ENCODE assay signal across 14 cellular contexts in genomic region chr12:110301065-110301806, GRCh38. TPM values are rescaled to one million over a fixed set of nuclear protein-coding genes. Genes with fewer than 3 reads are reported as not detected.
DNase-seq lines count a peak whose midpoint lies in the region; ATAC-seq and TF ChIP-seq lines count a peak whose summit lies in the region.
"Had no signal": no experiment of that assay in that cellular context is flagged by ENCODE, and none has a peak within 500 bp of the region (broad histone marks: within the 10 kb centered on the region; RNA-seq: fewer than 3 reads in every experiment).

No MANE protein-coding gene starts in this region.

- H3K4me3 Mint-ChIP-seq in activated CD4-positive, alpha-beta T cell treated with anti-CD3 and anti-CD28 coated beads, Interleukin-2, amount 10 ng/mL, durations not matched to agents 24 days and 14 days: peak overlapping the region; percentile 22
- no peak overlapping the region for H3K4me3 Mint-ChIP-seq in activated CD4-positive, alpha-beta T cell treated with anti-CD3 and anti-CD28 coated beads, Interleukin-2, amount 10 ng/mL, durations not matched to agents 7 days and 5 days
- H3K4me3 Mint-ChIP-seq in activated T-helper 1 cell treated with anti-CD3 and anti-CD28 coated beads, Interleukin-12 subunit alpha, Interleukin-12 subunit beta, Interleukin-2, Interleukin-4 antibody, amounts not matched to agents 30 ng/mL and 10 ng/mL and 1 ng/mL, durations not matched to agents 14 hours and 24 hours and 36 hours: peak overlapping the region; percentile 20
- H3K4me3 Mint-ChIP-seq in stimulated activated naive CD8-positive, alpha-beta T cell treated with anti-CD3 and anti-CD28 coated beads, Interleukin-15, Interleukin-2, amounts not matched to agents 100 ng/mL and 50 ng/mL, for 24 hours: no peak overlapping the region

- TF ChIP-seq CTCF in gastroesophageal sphincter (IDR thresholded peaks at IDR 0.05): no peak

- H3K4me1 Mint-ChIP-seq in activated CD4-positive, alpha-beta T cell treated with anti-CD3 and anti-CD28 coated beads, Interleukin-2, amount 10 ng/mL, durations not matched to agents 24 days and 14 days: peaks cover 27% of the 10 kb centered on the region
- H3K4me1 Mint-ChIP-seq in activated CD4-positive, alpha-beta T cell treated with anti-CD3 and anti-CD28 coated beads, Interleukin-2, amount 10 ng/mL, durations not matched to agents 7 days and 5 days: peaks cover 38% of the 10 kb centered on the region
- peaks cover 31% of the 10 kb centered on the region for H3K4me1 Mint-ChIP-seq in activated T-helper 1 cell treated with anti-CD3 and anti-CD28 coated beads, Interleukin-12 subunit alpha, Interleukin-12 subunit beta, Interleukin-2, Interleukin-4 antibody, amounts not matched to agents 30 ng/mL and 10 ng/mL and 1 ng/mL, durations not matched to agents 14 hours and 24 hours and 36 hours (ENCODE audit: low read depth)
- peaks cover 31% of the 10 kb centered on the region for H3K4me1 Mint-ChIP-seq in stimulated activated naive CD8-positive, alpha-beta T cell treated with anti-CD3 and anti-CD28 coated beads, Interleukin-15, Interleukin-2, amounts not matched to agents 100 ng/mL and 50 ng/mL, for 24 hours (ENCODE audit: low read depth)

- H3K36me3 Mint-ChIP-seq in activated CD4-positive, alpha-beta T cell treated with anti-CD3 and anti-CD28 coated beads, Interleukin-2, amount 10 ng/mL, durations not matched to agents 24 days and 14 days (ENCODE audit: low read depth): peaks cover 62% of the 10 kb centered on the region
- peaks cover 50% of the 10 kb centered on the region for H3K36me3 Mint-ChIP-seq in activated CD4-positive, alpha-beta T cell treated with anti-CD3 and anti-CD28 coated beads, Interleukin-2, amount 10 ng/mL, durations not matched to agents 7 days and 5 days (ENCODE audit: low read depth)
- peaks cover 39% of the 10 kb centered on the region for H3K36me3 Mint-ChIP-seq in activated T-helper 1 cell treated with anti-CD3 and anti-CD28 coated beads, Interleukin-12 subunit alpha, Interleukin-12 subunit beta, Interleukin-2, Interleukin-4 antibody, amounts not matched to agents 30 ng/mL and 10 ng/mL and 1 ng/mL, durations not matched to agents 14 hours and 24 hours and 36 hours (ENCODE audit: low read depth)
- H3K36me3 Mint-ChIP-seq in stimulated activated naive CD8-positive, alpha-beta T cell treated with anti-CD3 and anti-CD28 coated beads, Interleukin-15, Interleukin-2, amounts not matched to agents 100 ng/mL and 50 ng/mL, for 24 hours (ENCODE audit: low read depth): peaks cover 77% of the 10 kb centered on the region

- no peak for DNase-seq in activated CD4-positive, alpha-beta T cell treated with anti-CD3 and anti-CD28 coated beads, Interleukin-2, amount 10 ng/mL, durations not matched to agents 24 days and 14 days
- no peak for DNase-seq in activated CD4-positive, alpha-beta T cell treated with anti-CD3 and anti-CD28 coated beads, Interleukin-2, amount 10 ng/mL, durations not matched to agents 7 days and 5 days
- DNase-seq in activated T-helper 1 cell treated with anti-CD3 and anti-CD28 coated beads, Interleukin-12 subunit alpha, Interleukin-12 subunit beta, Interleukin-2, Interleukin-4 antibody, amounts not matched to agents 30 ng/mL and 10 ng/mL and 1 ng/mL, durations not matched to agents 14 hours and 24 hours and 36 hours (ENCODE audit: low spot score): no peak
- DNase-seq in cortex of kidney (lab: John Stamatoyannopoulos, UW) (no peak), NCI-H82 treated with DMSO at 0.1 percent for 48 hours (lab: John Stamatoyannopoulos, UW; ENCODE audit: unreplicated experiment) (no peak)
- DNase-seq: ACHN; activated CD4-positive, alpha-beta T cell treated with anti-CD3 and anti-CD28 coated beads, Interleukin-2, amount 50 U/mL, for 4 hours; cerebellar nuclear complex; SK-N-SH; small intestine had no signal

- ATAC-seq in gastroesophageal sphincter (no peak), GM21390 (IDR thresholded peaks at IDR 0.05; ENCODE audit: unreplicated experiment) (no peak)

- no peaks in the 10 kb centered on the region for H3K9me3 ChIP-seq in gastroesophageal sphincter
- H3K9me3 ChIP-seq: SK-N-SH had no signal

- no peaks in the 10 kb centered on the region for H3K27me3 ChIP-seq in gastroesophageal sphincter
- H3K27me3 ChIP-seq: hepatocyte had no signal

- no peak for TF ChIP-seq POLR2A in gastroesophageal sphincter (IDR thresholded peaks at IDR 0.05)

- CTCF ChIA-PET in activated CD4-positive, alpha-beta T cell treated with anti-CD3 and anti-CD28 coated beads, Interleukin-2, amount 10 ng/mL, durations not matched to agents 7 days and 5 days (lab: Charles Lee): no interaction called here

- H3K9me3 Mint-ChIP-seq in activated CD4-positive, alpha-beta T cell treated with anti-CD3 and anti-CD28 coated beads, Interleukin-2, amount 10 ng/mL, durations not matched to agents 24 days and 14 days: no peaks in the 10 kb centered on the region
- no peaks in the 10 kb centered on the region for H3K9me3 Mint-ChIP-seq in activated CD4-positive, alpha-beta T cell treated with anti-CD3 and anti-CD28 coated beads, Interleukin-2, amount 10 ng/mL, durations not matched to agents 7 days and 5 days
- H3K9me3 Mint-ChIP-seq in activated T-helper 1 cell treated with anti-CD3 and anti-CD28 coated beads, Interleukin-12 subunit alpha, Interleukin-12 subunit beta, Interleukin-2, Interleukin-4 antibody, amounts not matched to agents 30 ng/mL and 10 ng/mL and 1 ng/mL, durations not matched to agents 14 hours and 24 hours and 36 hours: no peaks in the 10 kb centered on the region
- no peaks in the 10 kb centered on the region for H3K9me3 Mint-ChIP-seq in stimulated activated naive CD8-positive, alpha-beta T cell treated with anti-CD3 and anti-CD28 coated beads, Interleukin-15, Interleukin-2, amounts not matched to agents 100 ng/mL and 50 ng/mL, for 24 hours

- peak overlapping the region; percentile 71 for H3K27ac Mint-ChIP-seq in activated CD4-positive, alpha-beta T cell treated with anti-CD3 and anti-CD28 coated beads, Interleukin-2, amount 10 ng/mL, durations not matched to agents 24 days and 14 days
- H3K27ac Mint-ChIP-seq in activated CD4-positive, alpha-beta T cell treated with anti-CD3 and anti-CD28 coated beads, Interleukin-2, amount 10 ng/mL, durations not matched to agents 7 days and 5 days: no peak overlapping the region
- H3K27ac Mint-ChIP-seq in activated T-helper 1 cell treated with anti-CD3 and anti-CD28 coated beads, Interleukin-12 subunit alpha, Interleukin-12 subunit beta, Interleukin-2, Interleukin-4 antibody, amounts not matched to agents 30 ng/mL and 10 ng/mL and 1 ng/mL, durations not matched to agents 14 hours and 24 hours and 36 hours: peak overlapping the region; percentile 90
- peak overlapping the region; percentile 19 for H3K27ac Mint-ChIP-seq in stimulated activated naive CD8-positive, alpha-beta T cell treated with anti-CD3 and anti-CD28 coated beads, Interleukin-15, Interleukin-2, amounts not matched to agents 100 ng/mL and 50 ng/mL, for 24 hours

- peak overlapping the region; percentile 25 to 56 (median 43) for H3K27ac ChIP-seq in gastroesophageal sphincter
- H3K27ac ChIP-seq: hepatocyte had no signal

- peaks cover 9 to 89% (median 27%) of the 10 kb centered on the region in 3 donors for H3K4me1 ChIP-seq in gastroesophageal sphincter

- intact Hi-C loops in activated CD4-positive, alpha-beta T cell treated with anti-CD3 and anti-CD28 coated beads, Interleukin-2, amount 10 ng/mL, durations not matched to agents 24 days and 14 days (cut with micrococcal nuclease): no loop called here
- intact Hi-C loops in activated T-helper 1 cell treated with anti-CD3 and anti-CD28 coated beads, Interleukin-12 subunit alpha, Interleukin-12 subunit beta, Interleukin-2, Interleukin-4 antibody, amounts not matched to agents 30 ng/mL and 10 ng/mL and 1 ng/mL, durations not matched to agents 14 hours and 24 hours and 36 hours (cut with micrococcal nuclease): no loop called here

- H3K4me3 ChIP-seq in gastroesophageal sphincter: no peak overlapping the region
- H3K4me3 ChIP-seq: hepatocyte had no signal

- POLR2A ChIA-PET in activated CD4-positive, alpha-beta T cell treated with anti-CD3 and anti-CD28 coated beads, Interleukin-2, amount 10 ng/mL, durations not matched to agents 7 days and 5 days (lab: Charles Lee): no interaction called here

- no peaks in the 10 kb centered on the region for H3K27me3 Mint-ChIP-seq in activated CD4-positive, alpha-beta T cell treated with anti-CD3 and anti-CD28 coated beads, Interleukin-2, amount 10 ng/mL, durations not matched to agents 24 days and 14 days
- H3K27me3 Mint-ChIP-seq in activated CD4-positive, alpha-beta T cell treated with anti-CD3 and anti-CD28 coated beads, Interleukin-2, amount 10 ng/mL, durations not matched to agents 7 days and 5 days: no peaks in the 10 kb centered on the region
- no peaks in the 10 kb centered on the region for H3K27me3 Mint-ChIP-seq in activated T-helper 1 cell treated with anti-CD3 and anti-CD28 coated beads, Interleukin-12 subunit alpha, Interleukin-12 subunit beta, Interleukin-2, Interleukin-4 antibody, amounts not matched to agents 30 ng/mL and 10 ng/mL and 1 ng/mL, durations not matched to agents 14 hours and 24 hours and 36 hours (ENCODE audit: insufficient read depth)
- H3K27me3 Mint-ChIP-seq in stimulated activated naive CD8-positive, alpha-beta T cell treated with anti-CD3 and anti-CD28 coated beads, Interleukin-15, Interleukin-2, amounts not matched to agents 100 ng/mL and 50 ng/mL, for 24 hours: no peaks in the 10 kb centered on the region

- H3K36me3 ChIP-seq in gastroesophageal sphincter: peaks cover 0 to 60% of the 10 kb centered on the region in 2 donors

- WGBS in gastroesophageal sphincter (ENCODE audit: low coverage in 1 of 2), 2 donors: 20 to 25% methylated on average over 4 to 5 of the region's 5 CpGs

- TF ChIP-seq EP300 in gastroesophageal sphincter (IDR thresholded peaks at IDR 0.05): no peak

RNA-seq across cellular contexts. Expression of gene ATP2A2, which starts 20.2 kb away (rescaled TPM):
- 219 and 222 TPM in 2 replicates for total RNA-seq in activated CD4-positive, alpha-beta T cell treated with anti-CD3 and anti-CD28 coated beads, Interleukin-2, amount 10 ng/mL, durations not matched to agents 24 days and 14 days
- 100 to 1,000 TPM; 126 to 131 TPM for total RNA-seq in activated CD4-positive, alpha-beta T cell treated with anti-CD3 and anti-CD28 coated beads, Interleukin-2, amount 10 ng/mL, durations not matched to agents 7 days and 5 days
- 208 and 211 TPM in 2 replicates for total RNA-seq in activated T-helper 1 cell treated with anti-CD3 and anti-CD28 coated beads, Interleukin-12 subunit alpha, Interleukin-12 subunit beta, Interleukin-2, Interleukin-4 antibody, amounts not matched to agents 30 ng/mL and 10 ng/mL and 1 ng/mL, durations not matched to agents 14 hours and 24 hours and 36 hours
- 100 to 1,000 TPM; 118 to 233 (median 163) TPM for total RNA-seq in gastroesophageal sphincter

Comparison
In these comparisons a context has a peak if more than half of its experiments do, and no peak if none do; other contexts are left out.
1. H3K4me3 Mint-ChIP-seq: peak in activated CD4-positive, alpha-beta T cell treated with anti-CD3 and anti-CD28 coated beads, Interleukin-2, amount 10 ng/mL, durations not matched to agents 24 days and 14 days (single experiment) and activated T-helper 1 cell treated with anti-CD3 and anti-CD28 coated beads, Interleukin-12 subunit alpha, Interleukin-12 subunit beta, Interleukin-2, Interleukin-4 antibody, amounts not matched to agents 30 ng/mL and 10 ng/mL and 1 ng/mL, durations not matched to agents 14 hours and 24 hours and 36 hours (single experiment); none in activated CD4-positive, alpha-beta T cell treated with anti-CD3 and anti-CD28 coated beads, Interleukin-2, amount 10 ng/mL, durations not matched to agents 7 days and 5 days (single experiment) and stimulated activated naive CD8-positive, alpha-beta T cell treated with anti-CD3 and anti-CD28 coated beads, Interleukin-15, Interleukin-2, amounts not matched to agents 100 ng/mL and 50 ng/mL, for 24 hours (single experiment).